ENCODE assay signal across 2 cellular contexts in the genomic region with DNA sequence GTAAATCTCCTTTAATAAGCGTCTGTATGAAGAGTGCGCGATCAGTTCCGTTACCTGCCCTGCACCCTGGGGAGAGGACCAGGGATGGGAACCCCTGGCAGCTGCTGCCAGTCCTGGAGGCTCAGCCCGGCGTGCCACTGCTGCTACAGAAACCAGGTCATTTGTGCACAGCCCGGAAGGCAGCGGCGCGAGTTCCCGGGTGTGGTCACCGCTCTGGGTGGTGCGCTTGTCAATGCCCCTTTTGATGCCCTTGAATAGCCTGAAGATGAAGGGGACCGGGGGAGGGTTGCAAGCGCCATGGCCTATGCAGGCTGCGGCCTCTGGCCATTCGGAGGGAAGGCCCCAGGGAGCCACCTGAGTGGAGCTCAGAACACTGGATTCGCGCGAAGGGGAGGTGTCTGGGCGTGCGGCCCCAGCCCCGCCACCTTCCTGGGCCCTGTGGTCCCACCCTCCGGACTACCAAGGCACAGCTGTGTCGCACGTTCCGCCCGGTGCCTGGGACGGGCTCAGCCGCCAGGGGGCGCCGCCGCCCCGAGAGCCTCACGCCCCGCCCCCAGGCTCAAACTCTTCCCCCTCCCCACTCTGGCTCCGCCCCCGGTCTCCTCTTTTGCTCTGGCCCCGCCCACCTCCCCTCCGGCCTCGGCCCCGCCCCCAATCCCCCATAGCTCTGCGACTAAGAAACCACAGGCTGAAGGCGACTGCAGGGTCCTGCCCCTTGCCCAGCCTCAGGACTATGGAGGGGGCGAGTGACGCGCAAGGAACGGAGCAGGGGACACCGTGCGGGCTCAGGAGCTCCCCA.
TF ChIP-seq lines count a peak whose summit lies in the region.

No MANE protein-coding gene starts in this region.

TF ChIP-seq in IMR-90, 13 proteins besides CTCF, POLR2A, EP300 and RAD21:
- TF ChIP-seq MAZ (IDR thresholded peaks at IDR 0.05; ENCODE audit: borderline replicate concordance, low read depth, low read length) (peak; percentile 62), RFX5 (IDR thresholded peaks at IDR 0.05; ENCODE audit: low read depth, low read length) (no peak), SMC3 (IDR thresholded peaks at IDR 0.05; ENCODE audit: low read depth, low read length) (peak; percentile 23; the same call in 1 of the 2 replicates)

TF ChIP-seq in endothelial cell of umbilical vein, 7 proteins besides CTCF, POLR2A, EP300 and RAD21:
- TF ChIP-seq MYC (IDR thresholded peaks at IDR 0.05; ENCODE audit: low read depth, low read length) (no peak), GATA2 (IDR thresholded peaks at IDR 0.05; ENCODE audit: insufficient read depth, insufficient read length, low read depth, low read length) (no peak), JUN (IDR thresholded peaks at IDR 0.05; ENCODE audit: borderline replicate concordance, insufficient read depth, insufficient read length, low read depth) (no peak), EZH2 (IDR thresholded peaks at IDR 0.05; ENCODE audit: borderline replicate concordance, low read depth, low read length, severe bottlenecking) (no peak)
- TF ChIP-seq, protein P1, sequence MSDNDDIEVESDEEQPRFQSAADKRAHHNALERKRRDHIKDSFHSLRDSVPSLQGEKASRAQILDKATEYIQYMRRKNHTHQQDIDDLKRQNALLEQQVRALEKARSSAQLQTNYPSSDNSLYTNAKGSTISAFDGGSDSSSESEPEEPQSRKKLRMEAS (IDR thresholded peaks at IDR 0.05; ENCODE audit: insufficient read depth, insufficient read length): no peak
